In the genomic region with DNA sequence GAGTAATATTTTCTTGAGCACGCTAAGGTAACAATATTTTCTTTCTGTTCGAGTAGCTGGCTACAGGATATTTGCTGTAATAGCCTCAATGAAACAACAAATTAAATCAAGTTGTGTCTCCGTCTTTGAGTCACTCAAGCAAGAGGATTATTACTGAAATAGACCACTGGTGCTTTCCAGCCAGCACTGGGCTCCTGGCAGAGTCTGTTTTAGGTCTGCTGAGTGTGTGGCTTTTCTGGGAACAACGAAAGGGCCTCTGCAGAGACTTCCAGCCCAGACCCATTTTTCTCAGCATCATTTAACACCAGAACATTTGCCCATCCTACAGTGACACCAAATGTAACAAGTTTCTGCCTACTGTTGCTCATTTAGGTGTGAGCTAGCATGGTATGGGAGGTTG, we compare ENCODE assay signal across 1 cellular context.
TF ChIP-seq lines count a peak whose summit lies in the region.

No MANE protein-coding gene starts in this region.

TF ChIP-seq in H1, 55 proteins besides CTCF, POLR2A, EP300 and RAD21:
- TF ChIP-seq MAFK (IDR thresholded peaks at IDR 0.05; ENCODE audit: low read depth, low read length) (no peak), CTBP2 (IDR thresholded peaks at IDR 0.05; ENCODE audit: borderline replicate concordance, insufficient read depth, insufficient read length, low read length) (no peak), KDM5A (IDR thresholded peaks at IDR 0.05; ENCODE audit: low read length) (no peak), KDM4A (IDR thresholded peaks at IDR 0.05; ENCODE audit: low read depth, low read length, severe bottlenecking) (no peak), RNF2 (IDR thresholded peaks at IDR 0.05; ENCODE audit: borderline replicate concordance, low read depth, low read length, missing control alignments, poor library complexity, severe bottlenecking) (no peak), SIX5 (IDR thresholded peaks at IDR 0.05; ENCODE audit: low read depth, low read length) (no peak), TCF12 (IDR thresholded peaks at IDR 0.05; ENCODE audit: low read depth, low read length) (no peak), TBP (IDR thresholded peaks at IDR 0.05; ENCODE audit: low read depth, low read length) (no peak)
- TF ChIP-seq, protein P1, sequence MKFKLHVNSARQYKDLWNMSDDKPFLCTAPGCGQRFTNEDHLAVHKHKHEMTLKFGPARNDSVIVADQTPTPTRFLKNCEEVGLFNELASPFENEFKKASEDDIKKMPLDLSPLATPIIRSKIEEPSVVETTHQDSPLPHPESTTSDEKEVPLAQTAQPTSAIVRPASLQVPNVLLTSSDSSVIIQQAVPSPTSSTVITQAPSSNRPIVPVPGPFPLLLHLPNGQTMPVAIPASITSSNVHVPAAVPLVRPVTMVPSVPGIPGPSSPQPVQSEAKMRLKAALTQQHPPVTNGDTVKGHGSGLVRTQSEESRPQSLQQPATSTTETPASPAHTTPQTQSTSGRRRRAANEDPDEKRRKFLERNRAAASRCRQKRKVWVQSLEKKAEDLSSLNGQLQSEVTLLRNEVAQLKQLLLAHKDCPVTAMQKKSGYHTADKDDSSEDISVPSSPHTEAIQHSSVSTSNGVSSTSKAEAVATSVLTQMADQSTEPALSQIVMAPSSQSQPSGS (IDR thresholded peaks at IDR 0.05; ENCODE audit: low read length): no peak
